ENCODE assay signal across 25 cellular contexts in the genomic region with DNA sequence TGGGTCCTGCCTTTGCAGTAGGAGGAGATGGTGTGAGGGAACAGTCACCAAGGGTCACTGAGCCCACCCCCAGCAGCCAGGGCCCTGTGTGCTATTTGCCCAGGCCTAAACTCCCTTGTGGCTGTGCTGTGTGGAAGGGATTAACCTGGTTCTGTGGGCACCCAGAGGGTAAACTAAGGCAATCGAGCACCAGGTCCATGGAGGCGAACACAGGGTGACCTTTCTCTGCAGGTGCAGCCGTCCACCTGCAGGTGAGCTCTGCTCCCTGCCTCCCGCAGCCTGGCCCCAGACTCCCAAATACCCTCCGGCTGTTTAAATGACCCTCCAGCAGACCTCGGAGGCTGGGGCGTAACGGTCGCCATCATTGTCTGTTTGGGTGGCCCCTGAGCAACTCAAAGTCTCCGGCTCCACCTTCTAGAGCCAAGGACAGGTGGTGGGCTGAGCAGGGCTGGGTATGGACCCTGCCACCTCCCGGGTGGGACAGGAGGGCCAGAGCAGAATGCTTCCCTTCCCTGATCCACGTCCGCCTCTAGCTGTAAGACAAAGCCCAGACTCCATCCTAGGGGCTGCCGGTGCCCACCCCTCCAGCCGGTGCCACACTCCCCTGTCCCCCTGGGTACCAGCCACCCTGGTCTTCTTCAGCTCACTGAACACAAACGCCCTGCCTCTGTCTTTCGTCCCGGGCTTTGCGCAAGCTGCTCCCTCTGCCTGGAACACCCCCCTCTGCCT. TPM values are rescaled to one million over a fixed set of nuclear protein-coding genes. Genes with fewer than 3 reads are reported as not detected.
"Had no signal": no experiment of that assay in that cellular context is flagged by ENCODE, and none has a peak within 500 bp of the region (broad histone marks: within the 10 kb centered on the region; RNA-seq: fewer than 3 reads in every experiment).

No MANE protein-coding gene starts in this region.

- H3K9me3 Mint-ChIP-seq: natural killer cell; neural crest cell; stimulated activated naive CD8-positive, alpha-beta T cell treated with anti-CD3 and anti-CD28 coated beads, Interleukin-15, Interleukin-2, amounts not matched to agents 100 ng/mL and 50 ng/mL, for 24 hours had no signal

- FAIRE-seq: islet of Langerhans had no signal

- H3K27me3 ChIP-seq: right lobe of liver, testis had no signal

- H3K79me2 ChIP-seq: parathyroid adenoma had no signal

- H3K9me3 ChIP-seq: heart left ventricle, mucosa of descending colon, psoas muscle, right lobe of liver, spleen, testis, tibial nerve had no signal

- H3K4me3 Mint-ChIP-seq: natural killer cell; neural crest cell; stimulated activated memory B cell treated with anti-CD40 and anti-IgM and Interleukin-4, amounts not matched to agents 10 μg/mL and 1 μg/mL and 100 μg/mL, for 72 hours; stimulated activated naive CD8-positive, alpha-beta T cell treated with anti-CD3 and anti-CD28 coated beads, Interleukin-15, Interleukin-2, amounts not matched to agents 100 ng/mL and 50 ng/mL, for 24 hours had no signal

- H3K27ac Mint-ChIP-seq: natural killer cell; stimulated activated memory B cell treated with anti-CD40 and anti-IgM and Interleukin-4, amounts not matched to agents 10 μg/mL and 1 μg/mL and 100 μg/mL, for 72 hours; stimulated activated naive CD8-positive, alpha-beta T cell treated with anti-CD3 and anti-CD28 coated beads, Interleukin-15, Interleukin-2, amounts not matched to agents 100 ng/mL and 50 ng/mL, for 24 hours had no signal

- H3K27ac ChIP-seq: coronary artery, heart left ventricle, parathyroid adenoma, psoas muscle, right lobe of liver, spleen, testis, tibial nerve had no signal

- H3K4me3 ChIP-seq: coronary artery, heart left ventricle, mucosa of descending colon, psoas muscle, right lobe of liver, spleen, testis, tibial nerve had no signal

- DNase-seq: effector CD4-positive, alpha-beta T cell; foreskin melanocyte; hippocampal formation; mammary epithelial cell; natural killer cell; occipital lobe; psoas muscle; right lobe of liver; spleen; stimulated activated CD4-positive, alpha-beta T cell treated with anti-CD3 and anti-CD28 coated beads, Interleukin-15, amount 100 ng/mL, for 24 hours; stimulated activated CD4-positive, alpha-beta T cell treated with anti-CD3 and anti-CD28 coated beads, Interleukin-1b, Interleukin-23, amount 100 ng/mL, for 48 hours; stimulated activated CD4-positive, alpha-beta T cell treated with anti-CD3 and anti-CD28 coated beads, Interleukin-4, amount 100 ng/mL, for 24 hours; testis had no signal

- H3K4me1 Mint-ChIP-seq: stimulated activated memory B cell treated with anti-CD40 and anti-IgM and Interleukin-4, amounts not matched to agents 10 μg/mL and 1 μg/mL and 100 μg/mL, for 72 hours had no signal

- H3K9ac ChIP-seq: parathyroid adenoma had no signal

- H3K36me3 ChIP-seq: heart left ventricle, right lobe of liver, spleen, tibial nerve had no signal

- H3K36me3 Mint-ChIP-seq: natural killer cell; stimulated activated memory B cell treated with anti-CD40 and anti-IgM and Interleukin-4, amounts not matched to agents 10 μg/mL and 1 μg/mL and 100 μg/mL, for 72 hours had no signal

- ATAC-seq: heart left ventricle; left lobe of liver; mucosa of descending colon; natural killer cell; psoas muscle; stimulated activated memory B cell treated with anti-CD40 and anti-IgM and Interleukin-4, amounts not matched to agents 10 μg/mL and 1 μg/mL and 100 μg/mL, for 72 hours had no signal

- H3K4me1 ChIP-seq: parathyroid adenoma, psoas muscle, right lobe of liver, spleen, testis, tibial nerve had no signal

- H2AFZ ChIP-seq: parathyroid adenoma had no signal

RNA-seq across cellular contexts. Expression of a gene that starts 34.1 kb away (rescaled TPM):
- total RNA-seq: left lobe of liver, mesenteric fat pad, natural killer cell, psoas muscle, right lobe of liver, tibial nerve, ureter had no signal

RNA-seq across cellular contexts. Expression of a gene that starts 35.9 kb away (rescaled TPM):
- total RNA-seq: mammary epithelial cell, natural killer cell had no signal
